In genomic region chr5:31415009-31415923, GRCh38 we compare ENCODE assay signal across 24 cellular contexts.
DNase-seq lines count a peak whose midpoint lies in the region; ATAC-seq, FAIRE-seq and TF ChIP-seq lines count a peak whose summit lies in the region.
"Had no signal": no experiment of that assay in that cellular context is flagged by ENCODE, and none has a peak within 500 bp of the region (broad histone marks: within the 10 kb centered on the region; RNA-seq: fewer than 3 reads in every experiment).

No MANE protein-coding gene starts in this region.

- no peak for ATAC-seq in WTC11
- ATAC-seq in activated CD8-positive, alpha-beta memory T cell treated with anti-CD3 and anti-CD28 coated beads, Interleukin-2, amount 10 ng/mL, durations not matched to agents 7 days and 5 days: no peak
- ATAC-seq: activated CD8-positive, alpha-beta T cell treated with anti-CD3 and anti-CD28 coated beads for 36 hours; activated T-cell treated with anti-CD3 and anti-CD28 coated beads, Interleukin-2, amount 50 U/mL, for 72 hours; sciatic nerve; stimulated activated naive B cell treated with anti-CD40 and anti-IgM and Interleukin-4, amounts not matched to agents 10 μg/mL and 1 μg/mL and 100 μg/mL, for 72 hours had no signal

- no peak for TF ChIP-seq POLR2A in H54 (IDR thresholded peaks at IDR 0.05; ENCODE audit: low read depth, low read length)

- BruUV-seq in A673 (replicated peaks; lab: Mats Ljungman, UMichigan): no TSS peak

- peaks cover 21% of the 10 kb centered on the region for H3K36me3 Mint-ChIP-seq in WTC11
- H3K36me3 Mint-ChIP-seq in activated CD8-positive, alpha-beta memory T cell treated with anti-CD3 and anti-CD28 coated beads, Interleukin-2, amount 10 ng/mL, durations not matched to agents 7 days and 5 days: peaks cover 23% of the 10 kb centered on the region

- H3K27ac Mint-ChIP-seq in WTC11: no peak overlapping the region
- no peak overlapping the region for H3K27ac Mint-ChIP-seq in activated CD8-positive, alpha-beta memory T cell treated with anti-CD3 and anti-CD28 coated beads, Interleukin-2, amount 10 ng/mL, durations not matched to agents 7 days and 5 days
- H3K27ac Mint-ChIP-seq: activated B cell treated with CpG ODN at 0.5 μM for 24 hours; activated CD8-positive, alpha-beta T cell treated with anti-CD3 and anti-CD28 coated beads for 36 hours; activated naive CD8-positive, alpha-beta T cell; activated T-cell treated with anti-CD3 and anti-CD28 coated beads, Interleukin-2, amount 50 U/mL, for 72 hours; endodermal cell; naive B cell; stimulated activated naive B cell treated with anti-CD40 and anti-IgM and Interleukin-4, amounts not matched to agents 10 μg/mL and 1 μg/mL and 100 μg/mL, for 72 hours had no signal

- no peaks in the 10 kb centered on the region for H3K9me2 ChIP-seq in MM.1S (replicated peaks; ENCODE audit: insufficient read depth, low read length)

- no peaks in the 10 kb centered on the region for H3K9me3 ChIP-seq in A673 (ENCODE audit: low read depth, low read length, poor library complexity, severe bottlenecking)
- H3K9me3 ChIP-seq in adipocyte (ENCODE audit: control insufficient read depth, low read length): no peaks in the 10 kb centered on the region
- H3K9me3 ChIP-seq in MM.1S (replicated peaks; ENCODE audit: insufficient read depth, low read length): no peaks in the 10 kb centered on the region
- H3K9me3 ChIP-seq: SJCRH30, thyroid gland had no signal

- H3K79me2 ChIP-seq in MM.1S (ENCODE audit: low read length): no peaks in the 10 kb centered on the region
- H3K79me2 ChIP-seq: hepatocyte, parathyroid adenoma had no signal

- H3K4me3 ChIP-seq in A673 (ENCODE audit: low read depth, low read length, poor library complexity, severe bottlenecking) (no peak overlapping the region), adipocyte (ENCODE audit: low read length) (no peak overlapping the region), MM.1S (ENCODE audit: low read length) (no peak overlapping the region)
- H3K4me3 ChIP-seq: hepatocyte, SJCRH30, thyroid gland had no signal

- H3K27ac ChIP-seq in A673 (ENCODE audit: low read depth, low read length, poor library complexity, severe bottlenecking) (no peak overlapping the region), MM.1S (ENCODE audit: low read length) (no peak overlapping the region)
- H3K27ac ChIP-seq: hepatocyte, parathyroid adenoma, SJCRH30, thyroid gland had no signal

- peaks cover 3% of the 10 kb centered on the region; the same call in 1 of the 2 replicates for H3K4me1 Mint-ChIP-seq in WTC11
- peaks cover 2% of the 10 kb centered on the region for H3K4me1 Mint-ChIP-seq in activated CD8-positive, alpha-beta memory T cell treated with anti-CD3 and anti-CD28 coated beads, Interleukin-2, amount 10 ng/mL, durations not matched to agents 7 days and 5 days
- H3K4me1 Mint-ChIP-seq: activated B cell treated with CpG ODN at 0.5 μM for 24 hours had no signal

- CTCF ChIA-PET in A673 (lab: Charles Lee) (interaction anchor here (0.9 kb wide), 1 partner anchor 145 kb away, joined by 7 read pairs; no protein-coding TSS in a partner anchor), WTC11 (lab: Charles Lee) (interaction anchor here (0.8 to 0.9 kb wide), 2 partner anchors 145 to 228 kb away, joined by 3 read pairs; no protein-coding TSS in a partner anchor)
- CTCF ChIA-PET in activated CD8-positive, alpha-beta memory T cell treated with anti-CD3 and anti-CD28 coated beads, Interleukin-2, amount 10 ng/mL, durations not matched to agents 7 days and 5 days (lab: Charles Lee): no interaction called here

- H3F3A ChIP-seq in MM.1S (ENCODE audit: insufficient read depth, low read length): no peaks in the 10 kb centered on the region

- peak; percentile 34; the same call in 1 of the 2 replicates for TF ChIP-seq CTCF in A673 (conservative IDR thresholded peaks at IDR 0.05; ENCODE audit: low read depth, low read length)
- TF ChIP-seq CTCF in D721Med (IDR thresholded peaks at IDR 0.05; ENCODE audit: insufficient read depth, missing control alignments): peak; percentile 30
- TF ChIP-seq CTCF in MM.1S (IDR thresholded peaks at IDR 0.05; ENCODE audit: low read length): no peak
- TF ChIP-seq CTCF in WTC11 (IDR thresholded peaks at IDR 0.05): no peak

- H3K9me3 Mint-ChIP-seq in WTC11: no peaks in the 10 kb centered on the region
- no peaks in the 10 kb centered on the region for H3K9me3 Mint-ChIP-seq in activated CD8-positive, alpha-beta memory T cell treated with anti-CD3 and anti-CD28 coated beads, Interleukin-2, amount 10 ng/mL, durations not matched to agents 7 days and 5 days (ENCODE audit: low read depth)
- H3K9me3 Mint-ChIP-seq: activated B cell treated with CpG ODN at 0.5 μM for 24 hours; activated CD8-positive, alpha-beta T cell treated with anti-CD3 and anti-CD28 coated beads for 36 hours; activated T-cell treated with anti-CD3 and anti-CD28 coated beads, Interleukin-2, amount 50 U/mL, for 72 hours; endodermal cell; naive B cell had no signal

- no peak overlapping the region for H3K4me3 Mint-ChIP-seq in WTC11
- H3K4me3 Mint-ChIP-seq in activated CD8-positive, alpha-beta memory T cell treated with anti-CD3 and anti-CD28 coated beads, Interleukin-2, amount 10 ng/mL, durations not matched to agents 7 days and 5 days: no peak overlapping the region
- H3K4me3 Mint-ChIP-seq: activated B cell treated with CpG ODN at 0.5 μM for 24 hours; activated CD8-positive, alpha-beta T cell treated with anti-CD3 and anti-CD28 coated beads for 36 hours; activated naive CD8-positive, alpha-beta T cell; activated T-cell treated with anti-CD3 and anti-CD28 coated beads, Interleukin-2, amount 50 U/mL, for 72 hours; endodermal cell; naive B cell; stimulated activated naive B cell treated with anti-CD40 and anti-IgM and Interleukin-4, amounts not matched to agents 10 μg/mL and 1 μg/mL and 100 μg/mL, for 72 hours had no signal

- POLR2A ChIA-PET in A673 (lab: Charles Lee; ENCODE audit: low non-redundant PET) (interaction anchor here (0.6 kb wide), 1 partner anchor 18 kb away, joined by 4 read pairs; no protein-coding TSS in a partner anchor), WTC11 (lab: Charles Lee) (no interaction called here)

- no peaks in the 10 kb centered on the region for H3K27me3 Mint-ChIP-seq in WTC11 (ENCODE audit: low read depth)
- H3K27me3 Mint-ChIP-seq in activated CD8-positive, alpha-beta memory T cell treated with anti-CD3 and anti-CD28 coated beads, Interleukin-2, amount 10 ng/mL, durations not matched to agents 7 days and 5 days: no peaks in the 10 kb centered on the region
- H3K27me3 Mint-ChIP-seq: activated B cell treated with CpG ODN at 0.5 μM for 24 hours; activated CD8-positive, alpha-beta T cell treated with anti-CD3 and anti-CD28 coated beads for 36 hours; activated naive CD8-positive, alpha-beta T cell; naive B cell; stimulated activated naive B cell treated with anti-CD40 and anti-IgM and Interleukin-4, amounts not matched to agents 10 μg/mL and 1 μg/mL and 100 μg/mL, for 72 hours had no signal

- FAIRE-seq in D721Med (lab: Jason Lieb, UNC) (no peak), H54 (lab: Jason Lieb, UNC) (no peak)
- FAIRE-seq: colon, islet of Langerhans had no signal

- H3K27me3 ChIP-seq in A673 (replicated peaks; ENCODE audit: insufficient read depth, low read depth, low read length, poor library complexity): no peaks in the 10 kb centered on the region
- no peaks in the 10 kb centered on the region for H3K27me3 ChIP-seq in adipocyte (replicated peaks; ENCODE audit: control insufficient read depth, insufficient read depth, low read length)
- no peaks in the 10 kb centered on the region for H3K27me3 ChIP-seq in MM.1S (replicated peaks; ENCODE audit: insufficient read depth, low read length)
- H3K27me3 ChIP-seq: hepatocyte, SJCRH30, thyroid gland had no signal

- no peak overlapping the region for H2AFZ ChIP-seq in MM.1S (ENCODE audit: low read length)
- H2AFZ ChIP-seq: hepatocyte, parathyroid adenoma had no signal

- H3K4me2 ChIP-seq in MM.1S (ENCODE audit: low read depth, low read length): no peak overlapping the region
- H3K4me2 ChIP-seq: hepatocyte had no signal

- peaks cover 18% of the 10 kb centered on the region for H3K36me3 ChIP-seq in A673 (ENCODE audit: insufficient read depth, low read length, poor library complexity, severe bottlenecking)
- H3K36me3 ChIP-seq in adipocyte (ENCODE audit: control insufficient read depth, insufficient read depth, low read length, severe bottlenecking): peaks cover 46% of the 10 kb centered on the region
- no peaks in the 10 kb centered on the region; the same call in none of the 2 replicates for H3K36me3 ChIP-seq in MM.1S (replicated peaks; ENCODE audit: insufficient read depth, low read length)

- H3K4me1 ChIP-seq in A673 (ENCODE audit: insufficient read depth, low read length, poor library complexity, severe bottlenecking) (peaks cover 55% of the 10 kb centered on the region), adipocyte (ENCODE audit: control insufficient read depth, insufficient read depth, low read length) (peaks cover 20% of the 10 kb centered on the region), MM.1S (ENCODE audit: low read length) (no peaks in the 10 kb centered on the region)
- H3K4me1 ChIP-seq: SJCRH30, thyroid gland had no signal

- H3K9ac ChIP-seq in adipocyte (ENCODE audit: low read length): no peak overlapping the region
- no peak overlapping the region for H3K9ac ChIP-seq in MM.1S (ENCODE audit: low read length)
- H3K9ac ChIP-seq: parathyroid adenoma had no signal

- intact Hi-C loops in A673 (cut with micrococcal nuclease; ENCODE audit: unreplicated experiment): no loop called here

- DNase-seq in A673 (ENCODE audit: low spot score): no peak
- DNase-seq in D721Med (ENCODE audit: insufficient read length, low spot score): no peak
- DNase-seq in NCI-H2081 treated with DMSO at 0.1 percent for 48 hours (lab: John Stamatoyannopoulos, UW): peak; percentile 75
- DNase-seq in adipocyte (ENCODE audit: low read depth): peak; percentile 9
- no peak for DNase-seq in MM.1S
- DNase-seq in WTC11 (ENCODE audit: low spot score): no peak
- no peak for DNase-seq in H54 (ENCODE audit: insufficient read length, low spot score)
- no peak for DNase-seq in activated CD8-positive, alpha-beta memory T cell treated with anti-CD3 and anti-CD28 coated beads, Interleukin-2, amount 10 ng/mL, durations not matched to agents 7 days and 5 days
- DNase-seq: activated B cell treated with CpG ODN at 0.5 μM for 24 hours; activated CD8-positive, alpha-beta T cell treated with anti-CD3 and anti-CD28 coated beads for 36 hours; activated T-cell treated with anti-CD3 and anti-CD28 coated beads, Interleukin-2, amount 50 U/mL, for 72 hours; endodermal cell; Karpas-422; naive B cell; NCI-H510A; SJCRH30; stimulated activated naive B cell treated with anti-CD40 and anti-IgM and Interleukin-4, amounts not matched to agents 10 μg/mL and 1 μg/mL and 100 μg/mL, for 72 hours; thyroid gland had no signal

- H4K20me1 ChIP-seq in MM.1S (ENCODE audit: insufficient read depth, low read length): no peaks in the 10 kb centered on the region; the same call in 1 of the 2 replicates

Comparison
In these comparisons a context has a peak if more than half of its experiments do, and no peak if none do; other contexts are left out.
1. DNase-seq: peak in NCI-H2081 treated with DMSO at 0.1 percent for 48 hours (single experiment) and adipocyte (single experiment); none in A673 (single experiment), D721Med (single experiment), MM.1S (single experiment), WTC11 (single experiment), H54 (single experiment) and activated CD8-positive, alpha-beta memory T cell treated with anti-CD3 and anti-CD28 coated beads, Interleukin-2, amount 10 ng/mL, durations not matched to agents 7 days and 5 days (single experiment).
2. CTCF ChIP-seq: peak in A673 (single experiment) and D721Med (single experiment); none in MM.1S (single experiment) and WTC11 (single experiment).